In genomic region chr4:84179413-84179812, GRCh38 we compare ENCODE assay signal across 24 cellular contexts.
DNase-seq lines count a peak whose midpoint lies in the region; ATAC-seq, FAIRE-seq and TF ChIP-seq lines count a peak whose summit lies in the region.
"Had no signal": no experiment of that assay in that cellular context is flagged by ENCODE, and none has a peak within 500 bp of the region (broad histone marks: within the 10 kb centered on the region; RNA-seq: fewer than 3 reads in every experiment).

No MANE protein-coding gene starts in this region.

- no peaks in the 10 kb centered on the region for H3K9me1 ChIP-seq in K562 (ENCODE audit: control insufficient read depth, insufficient read depth, low read length)

- no peaks in the 10 kb centered on the region for H3K4me1 ChIP-seq in HepG2 (ENCODE audit: insufficient read depth, low read length)
- no peaks in the 10 kb centered on the region for H3K4me1 ChIP-seq in right lobe of liver
- H3K4me1 ChIP-seq in K562 (replicated peaks in 1 of 2; ENCODE audit: control insufficient read depth in 2 of 2, insufficient read depth in 2 of 2, low read length in 2 of 2) = no peaks in the 10 kb centered on the region
- H3K4me1 ChIP-seq: BE2C, BLaER1 had no signal

- no peak for ATAC-seq in HepG2
- ATAC-seq in right lobe of liver = no peak
- no peak for ATAC-seq in K562
- ATAC-seq: GM12878 had no signal

- TF ChIP-seq RAD21 in HepG2 (CRISPR knock-in tag; IDR thresholded peaks at IDR 0.05) (no peak), K562 (CRISPR knock-in tag; conservative IDR thresholded peaks at IDR 0.05 in 1 of 2, IDR thresholded peaks at IDR 0.05 in 1 of 2) (no peak)

- H3K79me2 ChIP-seq in HepG2 (ENCODE audit: insufficient read depth, low read length) (no peaks in the 10 kb centered on the region), K562 (ENCODE audit: control insufficient read depth, insufficient read depth, low read length) (no peaks in the 10 kb centered on the region)

- H3K4me2 ChIP-seq in HepG2 (ENCODE audit: low read depth, low read length) (no peak overlapping the region), K562 (ENCODE audit: insufficient read depth, low read length) (no peak overlapping the region)
- H3K4me2 ChIP-seq: BLaER1 had no signal

- TF ChIP-seq POLR2A in HepG2 (IDR thresholded peaks at IDR 0.05; ENCODE audit: insufficient read depth in 1 of 2, low read depth in 2 of 2, low read length in 2 of 2) (no peak), right lobe of liver (IDR thresholded peaks at IDR 0.05) (no peak), K562 (conservative IDR thresholded peaks at IDR 0.05) (no peak)

- H2AFZ ChIP-seq in HepG2 (ENCODE audit: low read length) (no peak overlapping the region), K562 (ENCODE audit: low read depth, low read length) (no peak overlapping the region)

- H3K9ac ChIP-seq in HepG2 (ENCODE audit: insufficient read depth, low read depth, low read length) = no peak overlapping the region
- H3K9ac ChIP-seq in K562 (ENCODE audit: insufficient read depth in 1 of 2, low read depth in 2 of 2, low read length in 2 of 2) = no peak overlapping the region
- H3K9ac ChIP-seq: BLaER1 had no signal

- no peak for TF ChIP-seq EP300 in HepG2 (IDR thresholded peaks at IDR 0.05; ENCODE audit: low read depth in 2 of 2, low read length in 2 of 2)
- TF ChIP-seq EP300 in HepG2 (CRISPR knock-in tag; IDR thresholded peaks at IDR 0.05; ENCODE audit: borderline replicate concordance) = no peak
- TF ChIP-seq EP300 in K562 (IDR thresholded peaks at IDR 0.05; ENCODE audit: low read length) = no peak

- H4K20me1 ChIP-seq in HepG2 (ENCODE audit: insufficient read depth, low read length) (no peaks in the 10 kb centered on the region), K562 (replicated peaks; ENCODE audit: control insufficient read depth, insufficient read depth, low read length) (no peaks in the 10 kb centered on the region)
- H4K20me1 ChIP-seq: BLaER1 had no signal

- no peak for FAIRE-seq in HepG2 (lab: Jason Lieb, UNC)
- FAIRE-seq in K562 (lab: Jason Lieb, UNC) = no peak
- FAIRE-seq: GM12878, GM12892, GM18507 had no signal

- DNase-seq in HepG2 (ENCODE audit: low spot score) = no peak
- no peak for DNase-seq in right lobe of liver
- no peak for DNase-seq in K562 (ENCODE audit: extremely low read depth in 1 of 4, low spot score in 3 of 4)
- DNase-seq in NCI-H226 = no peak
- no peak for DNase-seq in effector CD4-positive, alpha-beta T cell
- DNase-seq: ACHN; BE2C; C1 segment of cervical spinal cord; CD4-positive, alpha-beta memory T cell; CD4-positive, CD25-positive, alpha-beta regulatory T cell; CD8-positive, alpha-beta memory T cell; COR-L47; DMS 273 treated with DMSO at 0.1 percent for 48 hours; DMS153; DMS53; DMS79; DND-41; EL; GDM1 had no signal

- TF ChIP-seq CTCF in HepG2 (CRISPR knock-in tag; IDR thresholded peaks at IDR 0.05) = no peak
- no peak for TF ChIP-seq CTCF in right lobe of liver (IDR thresholded peaks at IDR 0.05)
- no peak for TF ChIP-seq CTCF in K562 (IDR thresholded peaks at IDR 0.05 in 2 of 3, conservative IDR thresholded peaks at IDR 0.05 in 1 of 3; ENCODE audit: insufficient read depth in 2 of 3, low read depth in 1 of 3, low read length in 3 of 3)

- no peak overlapping the region for H3K4me3 ChIP-seq in HepG2 (replicated peaks in 1 of 3; ENCODE audit: insufficient read depth in 1 of 3, low read depth in 2 of 3, low read length in 3 of 3)
- no peak overlapping the region for H3K4me3 ChIP-seq in right lobe of liver
- H3K4me3 ChIP-seq in K562 = no peak overlapping the region
- H3K4me3 ChIP-seq: BLaER1, GM12878 had no signal

- H3K27me3 ChIP-seq in HepG2 (ENCODE audit: control insufficient read depth in 1 of 2, insufficient read depth in 2 of 2, low read length in 2 of 2) (no peaks in the 10 kb centered on the region), right lobe of liver (no peaks in the 10 kb centered on the region), K562 (ENCODE audit: control insufficient read depth in 2 of 2, insufficient read depth in 2 of 2, low read length in 2 of 2) (no peaks in the 10 kb centered on the region; a peak in 2 of 5 replicates)
- H3K27me3 ChIP-seq: BE2C, BLaER1 had no signal

- POLR2A ChIA-PET in HepG2 (lab: Yijun Ruan, JAX) (no interaction called here), K562 (lab: Yijun Ruan, JAX) (no interaction called here)

- BruUV-seq in HepG2 (replicated peaks; lab: Mats Ljungman, UMichigan) (no TSS peak), K562 (replicated peaks; lab: Mats Ljungman, UMichigan) (no TSS peak)

- H3K9me3 ChIP-seq in HepG2 (ENCODE audit: low read length) (no peaks in the 10 kb centered on the region), right lobe of liver (no peaks in the 10 kb centered on the region), K562 (replicated peaks; ENCODE audit: control insufficient read depth, insufficient read depth, low read depth, low read length) (no peaks in the 10 kb centered on the region)
- H3K9me3 ChIP-seq: BE2C, BLaER1 had no signal

- no peaks in the 10 kb centered on the region for H3K36me3 ChIP-seq in HepG2 (replicated peaks in 1 of 2; ENCODE audit: control insufficient read depth in 1 of 2, insufficient read depth in 2 of 2, low read length in 2 of 2)
- H3K36me3 ChIP-seq in right lobe of liver = no peaks in the 10 kb centered on the region
- no peaks in the 10 kb centered on the region for H3K36me3 ChIP-seq in K562 (ENCODE audit: control insufficient read depth, insufficient read depth, low read length)
- H3K36me3 ChIP-seq: BE2C, BLaER1 had no signal

- in situ Hi-C loops in HepG2 (cut with HindIII; ENCODE audit: extremely low pct_ligation_motif_present, low pct_unique_long_range_greater_than_20kb) = no loop called here
- in situ Hi-C loops in K562 (cut with MboI) = no loop called here

- intact Hi-C loops in HepG2 (cut with micrococcal nuclease; ENCODE audit: unreplicated experiment) (no loop called here), right lobe of liver (cut with DNase I) (no loop called here), K562 (cut with micrococcal nuclease) (no loop called here)

- WGBS in HepG2 (ENCODE audit: low lambda C conversion rate) = 29% methylated on average over 2 of the region's 2 CpGs
- WGBS in right lobe of liver (ENCODE audit: insufficient coverage, low coverage, low lambda C conversion rate, missing lambda C conversion rate) = 91% methylated on average over 2 of the region's 2 CpGs
- 9% methylated on average over 2 of the region's 2 CpGs for WGBS in K562 (ENCODE audit: insufficient coverage, low coverage, missing lambda C conversion rate)

- CTCF ChIA-PET in HepG2 (lab: Yijun Ruan, JAX; ENCODE audit: low intra/inter-chr PET ratio, low total read pairs) = no interaction called here
- CTCF ChIA-PET in K562 (lab: Yijun Ruan, JAX; ENCODE audit: low intra/inter-chr PET ratio) = no interaction called here

- H3K27ac ChIP-seq in HepG2 (ENCODE audit: extremely low read length, insufficient read depth, low read length) (no peak overlapping the region), right lobe of liver (no peak overlapping the region), K562 (ENCODE audit: extremely low read depth, low read depth, low read length) (no peak overlapping the region)
- H3K27ac ChIP-seq: 22Rv1, BLaER1 had no signal

TF ChIP-seq in HepG2, 621 proteins besides CTCF, POLR2A, EP300 and RAD21:
- TF ChIP-seq ZNF720 (CRISPR knock-in tag; IDR thresholded peaks at IDR 0.05) (no peak), MAFF (IDR thresholded peaks at IDR 0.05; ENCODE audit: low read depth, low read length) (peak; percentile 98), MAFK (conservative IDR thresholded peaks at IDR 0.05 in 1 of 2, IDR thresholded peaks at IDR 0.05 in 1 of 2; ENCODE audit: low read length in 2 of 2) (peak; percentile 94 to 98), ZNF512 (CRISPR knock-in tag; IDR thresholded peaks at IDR 0.05) (no peak), CCAR2 (optimal IDR thresholded peaks at IDR 0.05; ENCODE audit: low read depth, low read length) (no peak)

TF ChIP-seq in K562, 482 proteins besides CTCF, POLR2A, EP300 and RAD21:
- TF ChIP-seq C11orf30 (IDR thresholded peaks at IDR 0.05; ENCODE audit: low read depth) = peak; percentile 91
- TF ChIP-seq ZNF316 (IDR thresholded peaks at IDR 0.05) = peak; percentile 95
- TF ChIP-seq MAFK (IDR thresholded peaks at IDR 0.05; ENCODE audit: low read length) = peak; percentile 94
- TF ChIP-seq MAFG (tag; conservative IDR thresholded peaks at IDR 0.05) = peak; percentile 92
- peak; percentile 95 for TF ChIP-seq MAFF (IDR thresholded peaks at IDR 0.05; ENCODE audit: low read length)
- no peak for TF ChIP-seq NELFE (IDR thresholded peaks at IDR 0.05; ENCODE audit: insufficient read depth, insufficient read length)
- TF ChIP-seq SMARCC2 (IDR thresholded peaks at IDR 0.05; ENCODE audit: low read depth) = no peak

Comparison
In these comparisons a context has a peak if more than half of its experiments do, and no peak if none do; other contexts are left out.
1. Of the 241 proteins assayed by ChIP-seq in both HepG2 and K562: peak only in HepG2: none; only in K562: MAFG; in both: MAFF and MAFK; in neither: 238.